1 cellular context compared by ENCODE assay signal in genomic region chr16:19744670-19745069, GRCh38.
TF ChIP-seq lines count a peak whose summit lies in the region.

No MANE protein-coding gene starts in this region.

TF ChIP-seq in HepG2, 621 proteins besides CTCF, POLR2A, EP300 and RAD21 (continued from another document and continues in another):
- TF ChIP-seq ZBTB1 (CRISPR knock-in tag; IDR thresholded peaks at IDR 0.05; ENCODE audit: borderline replicate concordance) = no peak
- TF ChIP-seq HMG20A (CRISPR knock-in tag; IDR thresholded peaks at IDR 0.05; ENCODE audit: borderline replicate concordance) = peak; percentile 56; the same call in 1 of the 2 replicates
- no peak for TF ChIP-seq PLSCR1 (CRISPR knock-in tag; IDR thresholded peaks at IDR 0.05; ENCODE audit: borderline replicate concordance)
- TF ChIP-seq ZMAT5 (CRISPR knock-in tag; IDR thresholded peaks at IDR 0.05; ENCODE audit: borderline replicate concordance, low read depth) = no peak
- TF ChIP-seq ZNF350 (CRISPR knock-in tag; IDR thresholded peaks at IDR 0.05; ENCODE audit: borderline replicate concordance, low read depth) = no peak
- TF ChIP-seq, protein P1, sequence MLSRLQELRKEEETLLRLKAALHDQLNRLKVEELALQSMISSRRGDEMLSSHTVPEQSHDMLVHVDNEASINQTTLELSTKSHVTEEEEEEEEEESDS (CRISPR knock-in tag; IDR thresholded peaks at IDR 0.05; ENCODE audit: borderline replicate concordance) = no peak
- TF ChIP-seq FOXP1 (IDR thresholded peaks at IDR 0.05) = no peak
- peak; percentile 89 for TF ChIP-seq FOXP1 (CRISPR knock-in tag; IDR thresholded peaks at IDR 0.05)
- TF ChIP-seq ZNF331 (CRISPR knock-in tag; IDR thresholded peaks at IDR 0.05) = no peak
- peak; percentile 94 for TF ChIP-seq ARID5B (CRISPR knock-in tag; IDR thresholded peaks at IDR 0.05)
- no peak for TF ChIP-seq ELF1 (CRISPR knock-in tag; IDR thresholded peaks at IDR 0.05)
- no peak for TF ChIP-seq ZNF484 (CRISPR knock-in tag; IDR thresholded peaks at IDR 0.05; ENCODE audit: borderline replicate concordance, low read depth)
- TF ChIP-seq U2AF2 (IDR thresholded peaks at IDR 0.05; ENCODE audit: low read depth, low read length) = no peak
- no peak for TF ChIP-seq ZNF160 (CRISPR knock-in tag; IDR thresholded peaks at IDR 0.05)
- no peak for TF ChIP-seq ZNF672 (CRISPR knock-in tag; IDR thresholded peaks at IDR 0.05)
- no peak for TF ChIP-seq MED1 (CRISPR knock-in tag; IDR thresholded peaks at IDR 0.05)
- TF ChIP-seq ZNF775 (CRISPR knock-in tag; IDR thresholded peaks at IDR 0.05; ENCODE audit: borderline replicate concordance) = 0 out of 2 replicates have a peak, but pooled peaks have one; percentile 32
- TF ChIP-seq, protein P2, sequence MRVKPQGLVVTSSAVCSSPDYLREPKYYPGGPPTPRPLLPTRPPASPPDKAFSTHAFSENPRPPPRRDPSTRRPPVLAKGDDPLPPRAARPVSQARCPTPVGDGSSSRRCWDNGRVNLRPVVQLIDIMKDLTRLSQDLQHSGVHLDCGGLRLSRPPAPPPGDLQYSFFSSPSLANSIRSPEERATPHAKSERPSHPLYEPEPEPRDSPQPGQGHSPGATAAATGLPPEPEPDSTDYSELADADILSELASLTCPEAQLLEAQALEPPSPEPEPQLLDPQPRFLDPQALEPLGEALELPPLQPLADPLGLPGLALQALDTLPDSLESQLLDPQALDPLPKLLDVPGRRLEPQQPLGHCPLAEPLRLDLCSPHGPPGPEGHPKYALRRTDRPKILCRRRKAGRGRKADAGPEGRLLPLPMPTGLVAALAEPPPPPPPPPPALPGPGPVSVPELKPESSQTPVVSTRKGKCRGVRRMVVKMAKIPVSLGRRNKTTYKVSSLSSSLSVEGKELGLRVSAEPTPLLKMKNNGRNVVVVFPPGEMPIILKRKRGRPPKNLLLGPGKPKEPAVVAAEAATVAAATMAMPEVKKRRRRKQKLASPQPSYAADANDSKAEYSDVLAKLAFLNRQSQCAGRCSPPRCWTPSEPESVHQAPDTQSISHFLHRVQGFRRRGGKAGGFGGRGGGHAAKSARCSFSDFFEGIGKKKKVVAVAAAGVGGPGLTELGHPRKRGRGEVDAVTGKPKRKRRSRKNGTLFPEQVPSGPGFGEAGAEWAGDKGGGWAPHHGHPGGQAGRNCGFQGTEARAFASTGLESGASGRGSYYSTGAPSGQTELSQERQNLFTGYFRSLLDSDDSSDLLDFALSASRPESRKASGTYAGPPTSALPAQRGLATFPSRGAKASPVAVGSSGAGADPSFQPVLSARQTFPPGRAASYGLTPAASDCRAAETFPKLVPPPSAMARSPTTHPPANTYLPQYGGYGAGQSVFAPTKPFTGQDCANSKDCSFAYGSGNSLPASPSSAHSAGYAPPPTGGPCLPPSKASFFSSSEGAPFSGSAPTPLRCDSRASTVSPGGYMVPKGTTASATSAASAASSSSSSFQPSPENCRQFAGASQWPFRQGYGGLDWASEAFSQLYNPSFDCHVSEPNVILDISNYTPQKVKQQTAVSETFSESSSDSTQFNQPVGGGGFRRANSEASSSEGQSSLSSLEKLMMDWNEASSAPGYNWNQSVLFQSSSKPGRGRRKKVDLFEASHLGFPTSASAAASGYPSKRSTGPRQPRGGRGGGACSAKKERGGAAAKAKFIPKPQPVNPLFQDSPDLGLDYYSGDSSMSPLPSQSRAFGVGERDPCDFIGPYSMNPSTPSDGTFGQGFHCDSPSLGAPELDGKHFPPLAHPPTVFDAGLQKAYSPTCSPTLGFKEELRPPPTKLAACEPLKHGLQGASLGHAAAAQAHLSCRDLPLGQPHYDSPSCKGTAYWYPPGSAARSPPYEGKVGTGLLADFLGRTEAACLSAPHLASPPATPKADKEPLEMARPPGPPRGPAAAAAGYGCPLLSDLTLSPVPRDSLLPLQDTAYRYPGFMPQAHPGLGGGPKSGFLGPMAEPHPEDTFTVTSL (CRISPR knock-in tag; IDR thresholded peaks at IDR 0.05; ENCODE audit: borderline replicate concordance) = peak; percentile 58; the same call in 1 of the 2 replicates
- TF ChIP-seq ZNF83 (CRISPR knock-in tag; IDR thresholded peaks at IDR 0.05; ENCODE audit: borderline replicate concordance) = no peak
- peak; percentile 61; the same call in 1 of the 2 replicates for TF ChIP-seq RXRB (CRISPR knock-in tag; IDR thresholded peaks at IDR 0.05; ENCODE audit: borderline replicate concordance)
- no peak for TF ChIP-seq MBD4 (IDR thresholded peaks at IDR 0.05; ENCODE audit: borderline replicate concordance, low read length)
- no peak for TF ChIP-seq ZSCAN20 (CRISPR knock-in tag; IDR thresholded peaks at IDR 0.05; ENCODE audit: borderline replicate concordance)
- no peak for TF ChIP-seq SOX6 (IDR thresholded peaks at IDR 0.05)
- TF ChIP-seq SOX6 (CRISPR knock-in tag; IDR thresholded peaks at IDR 0.05) = peak; percentile 86
- TF ChIP-seq IKZF5 (CRISPR knock-in tag; IDR thresholded peaks at IDR 0.05) = no peak; the same call in 1 of the 2 replicates
- TF ChIP-seq POLR2AphosphoS5 (IDR thresholded peaks at IDR 0.05; ENCODE audit: low read depth, low read length) = no peak
- TF ChIP-seq ZNF773 (CRISPR knock-in tag; IDR thresholded peaks at IDR 0.05; ENCODE audit: borderline replicate concordance) = no peak
- TF ChIP-seq PHF20 (CRISPR knock-in tag; IDR thresholded peaks at IDR 0.05) = no peak
- no peak for TF ChIP-seq THAP8 (CRISPR knock-in tag; IDR thresholded peaks at IDR 0.05; ENCODE audit: borderline replicate concordance)
- peak; percentile 83 for TF ChIP-seq RERE (CRISPR knock-in tag; IDR thresholded peaks at IDR 0.05; ENCODE audit: low read depth)
- TF ChIP-seq FOXJ3 (CRISPR knock-in tag; IDR thresholded peaks at IDR 0.05; ENCODE audit: borderline replicate concordance) = peak; percentile 57; the same call in 1 of the 2 replicates
- TF ChIP-seq, protein P3, sequence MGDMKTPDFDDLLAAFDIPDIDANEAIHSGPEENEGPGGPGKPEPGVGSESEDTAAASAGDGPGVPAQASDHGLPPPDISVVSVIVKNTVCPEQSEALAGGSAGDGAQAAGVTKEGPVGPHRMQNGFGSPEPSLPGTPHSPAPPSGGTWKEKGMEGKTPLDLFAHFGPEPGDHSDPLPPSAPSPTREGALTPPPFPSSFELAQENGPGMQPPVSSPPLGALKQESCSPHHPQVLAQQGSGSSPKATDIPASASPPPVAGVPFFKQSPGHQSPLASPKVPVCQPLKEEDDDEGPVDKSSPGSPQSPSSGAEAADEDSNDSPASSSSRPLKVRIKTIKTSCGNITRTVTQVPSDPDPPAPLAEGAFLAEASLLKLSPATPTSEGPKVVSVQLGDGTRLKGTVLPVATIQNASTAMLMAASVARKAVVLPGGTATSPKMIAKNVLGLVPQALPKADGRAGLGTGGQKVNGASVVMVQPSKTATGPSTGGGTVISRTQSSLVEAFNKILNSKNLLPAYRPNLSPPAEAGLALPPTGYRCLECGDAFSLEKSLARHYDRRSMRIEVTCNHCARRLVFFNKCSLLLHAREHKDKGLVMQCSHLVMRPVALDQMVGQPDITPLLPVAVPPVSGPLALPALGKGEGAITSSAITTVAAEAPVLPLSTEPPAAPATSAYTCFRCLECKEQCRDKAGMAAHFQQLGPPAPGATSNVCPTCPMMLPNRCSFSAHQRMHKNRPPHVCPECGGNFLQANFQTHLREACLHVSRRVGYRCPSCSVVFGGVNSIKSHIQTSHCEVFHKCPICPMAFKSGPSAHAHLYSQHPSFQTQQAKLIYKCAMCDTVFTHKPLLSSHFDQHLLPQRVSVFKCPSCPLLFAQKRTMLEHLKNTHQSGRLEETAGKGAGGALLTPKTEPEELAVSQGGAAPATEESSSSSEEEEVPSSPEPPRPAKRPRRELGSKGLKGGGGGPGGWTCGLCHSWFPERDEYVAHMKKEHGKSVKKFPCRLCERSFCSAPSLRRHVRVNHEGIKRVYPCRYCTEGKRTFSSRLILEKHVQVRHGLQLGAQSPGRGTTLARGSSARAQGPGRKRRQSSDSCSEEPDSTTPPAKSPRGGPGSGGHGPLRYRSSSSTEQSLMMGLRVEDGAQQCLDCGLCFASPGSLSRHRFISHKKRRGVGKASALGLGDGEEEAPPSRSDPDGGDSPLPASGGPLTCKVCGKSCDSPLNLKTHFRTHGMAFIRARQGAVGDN (CRISPR knock-in tag; IDR thresholded peaks at IDR 0.05) = no peak
- no peak for TF ChIP-seq ZC3H4 (CRISPR knock-in tag; IDR thresholded peaks at IDR 0.05; ENCODE audit: borderline replicate concordance)
- no peak for TF ChIP-seq ZNF547 (CRISPR knock-in tag; IDR thresholded peaks at IDR 0.05)
